In the genomic region with DNA sequence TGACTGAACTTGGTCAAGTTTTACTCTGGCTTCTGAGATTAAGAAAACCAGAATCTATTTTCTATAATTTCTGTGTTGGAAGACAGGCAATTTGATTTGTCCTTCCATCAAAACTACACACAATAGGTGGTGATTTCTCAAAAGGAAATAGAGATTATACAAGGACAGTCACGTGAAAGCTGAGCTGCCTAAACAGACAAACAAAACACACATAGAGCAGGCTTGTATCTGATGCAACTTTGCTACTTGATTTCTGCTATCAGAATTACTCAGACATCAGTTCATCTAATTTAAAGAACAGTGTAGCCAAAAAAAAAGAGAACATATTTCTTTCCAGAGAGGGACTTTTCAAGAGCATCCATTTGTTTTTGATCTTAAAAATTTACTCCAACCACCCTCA, we compare ENCODE assay signal across 24 cellular contexts.
"Had no signal": no experiment of that assay in that cellular context is flagged by ENCODE, and none has a peak within 500 bp of the region (broad histone marks: within the 10 kb centered on the region; RNA-seq: fewer than 3 reads in every experiment).

No MANE protein-coding gene starts in this region.

- H3K27me3 ChIP-seq: body of pancreas, hepatocyte, transverse colon, vagina had no signal

- H3K4me3 ChIP-seq: body of pancreas, hepatocyte, skin epidermis, transverse colon, vagina had no signal

- FAIRE-seq: TTC549 had no signal

- H3K27me3 Mint-ChIP-seq: activated CD8-positive, alpha-beta T cell treated with anti-CD3 and anti-CD28 coated beads for 36 hours; effector memory CD8-positive, alpha-beta T cell had no signal

- DNase-seq: activated CD4-positive, alpha-beta T cell treated with anti-CD3 and anti-CD28 coated beads for 4 hours; activated CD8-positive, alpha-beta T cell treated with anti-CD3 and anti-CD28 coated beads for 36 hours; activated effector memory CD4-positive, alpha-beta T cell treated with anti-CD3 and anti-CD28 coated beads, Interleukin-2, amount 50 U/mL, for 16 hours; activated T-cell treated with anti-CD3 and anti-CD28 coated beads, Interleukin-2, amount 50 U/mL, for 4 hours; amniotic stem cell; body of pancreas; dermis blood vessel endothelial cell; effector memory CD8-positive, alpha-beta T cell; islet precursor cell; natural killer cell; posterior cingulate gyrus; retina; stimulated activated CD4-positive, alpha-beta T cell treated with anti-CD3 and anti-CD28 coated beads, Interleukin-4, amount 100 ng/mL, for 4 hours; stimulated activated CD8-positive, alpha-beta memory T cell treated with anti-CD3 and anti-CD28 coated beads, Interleukin-4, amount 100 ng/mL, for 48 hours; stimulated activated naive CD4-positive, alpha-beta T cell treated with Interleukin-2 at 50 U/mL for 16 hours; substantia nigra; transverse colon had no signal

- H2AFZ ChIP-seq: hepatocyte had no signal

- H3K27ac Mint-ChIP-seq: activated CD8-positive, alpha-beta T cell treated with anti-CD3 and anti-CD28 coated beads for 36 hours; activated naive CD4-positive, alpha-beta T cell treated with anti-CD3 and anti-CD28 coated beads, Interleukin-2, amount 50 U/mL, for 72 hours; effector memory CD8-positive, alpha-beta T cell; natural killer cell; WTC11 had no signal

- ATAC-seq: activated CD8-positive, alpha-beta T cell treated with anti-CD3 and anti-CD28 coated beads for 36 hours; activated naive CD4-positive, alpha-beta T cell treated with anti-CD3 and anti-CD28 coated beads, Interleukin-2, amount 50 U/mL, for 72 hours; activated T-cell treated with anti-CD3 and anti-CD28 coated beads, Interleukin-2, amount 50 U/mL, for 4 hours; body of pancreas; effector memory CD8-positive, alpha-beta T cell; left lobe of liver; natural killer cell; WTC11 had no signal

- H3K36me3 ChIP-seq: transverse colon, vagina had no signal

- H3K9me3 Mint-ChIP-seq: activated CD8-positive, alpha-beta T cell treated with anti-CD3 and anti-CD28 coated beads for 36 hours; activated T-cell treated with anti-CD3 and anti-CD28 coated beads, Interleukin-2, amount 50 U/mL, for 4 hours; WTC11 had no signal

- H3K36me3 Mint-ChIP-seq: activated naive CD4-positive, alpha-beta T cell treated with anti-CD3 and anti-CD28 coated beads, Interleukin-2, amount 50 U/mL, for 72 hours; WTC11 had no signal

- H3K4me1 ChIP-seq: body of pancreas, transverse colon, vagina had no signal

- H3K4me3 Mint-ChIP-seq: activated CD8-positive, alpha-beta T cell treated with anti-CD3 and anti-CD28 coated beads for 36 hours; activated T-cell treated with anti-CD3 and anti-CD28 coated beads, Interleukin-2, amount 50 U/mL, for 4 hours; effector memory CD8-positive, alpha-beta T cell; natural killer cell; WTC11 had no signal

- H3K9me3 ChIP-seq: body of pancreas, transverse colon, vagina had no signal

- H3K27ac ChIP-seq: body of pancreas, hepatocyte, skin epidermis, transverse colon, vagina had no signal

- H3K79me2 ChIP-seq: hepatocyte had no signal

- H3K4me1 Mint-ChIP-seq: natural killer cell, WTC11 had no signal

- H3K4me2 ChIP-seq: hepatocyte had no signal
